22 cellular contexts compared by ENCODE assay signal in genomic region chr20:32909451-32909850, GRCh38. TPM values are rescaled to one million over a fixed set of nuclear protein-coding genes. Genes with fewer than 3 reads are reported as not detected.
A peak's percentile ranks its signal among the peaks of the same experiment; 100 is the strongest.
DNase-seq lines count a peak whose midpoint lies in the region; ATAC-seq and TF ChIP-seq lines count a peak whose summit lies in the region.
"Had no signal": no experiment of that assay in that cellular context is flagged by ENCODE, and none has a peak within 500 bp of the region (broad histone marks: within the 10 kb centered on the region; RNA-seq: fewer than 3 reads in every experiment).

No MANE protein-coding gene starts in this region.

- DNase-seq in activated T-cell treated with anti-CD3 and anti-CD28 coated beads, Interleukin-2, amount 50 U/mL, for 24 hours = no peak
- no peak for DNase-seq in activated T-cell treated with anti-CD3 and anti-CD28 coated beads, Interleukin-2, amount 50 U/mL, for 72 hours
- DNase-seq in RWPE2 (ENCODE audit: low spot score) (peak; percentile 70), lower lobe of right lung (peak; percentile 7), spleen (peak; percentile 36), SKM-1 treated with dmso at 0.1 percent for 144 hours (lab: John Stamatoyannopoulos, UW; ENCODE audit: unreplicated experiment) (no peak)
- DNase-seq: AML-193, Calu3, GF-D8, GM23248, NCI-H1092 treated with DMSO at 0.1 percent for 48 hours, NCI-H146, NCI-H2029 treated with DMSO at 0.1 percent for 48 hours, NCI-H446 treated with DMSO at 0.1 percent for 48 hours, SHP77 had no signal

- TF ChIP-seq CTCF in RWPE2 (IDR thresholded peaks at IDR 0.05; ENCODE audit: poor library complexity, severe bottlenecking) (no peak), lower lobe of right lung (IDR thresholded peaks at IDR 0.05) (no peak), spleen (IDR thresholded peaks at IDR 0.05 in 8 of 11, conservative IDR thresholded peaks at IDR 0.05 in 3 of 11) (no peak)

- no peak overlapping the region for H3K4me3 ChIP-seq in RWPE2 (ENCODE audit: severe bottlenecking)
- H3K4me3 ChIP-seq in lower lobe of right lung = no peak overlapping the region
- H3K4me3 ChIP-seq in spleen = no peak overlapping the region
- H3K4me3 ChIP-seq: GM12878, GM23248 had no signal

- no peak for TF ChIP-seq POLR2A in spleen (IDR thresholded peaks at IDR 0.05)

- H3K36me3 ChIP-seq in RWPE2 (ENCODE audit: low read depth) (no peaks in the 10 kb centered on the region), lower lobe of right lung (no peaks in the 10 kb centered on the region), spleen (no peaks in the 10 kb centered on the region)

- H3K9me3 Mint-ChIP-seq in activated T-cell treated with anti-CD3 and anti-CD28 coated beads, Interleukin-2, amount 50 U/mL, for 24 hours = peaks cover 5% of the 10 kb centered on the region
- H3K9me3 Mint-ChIP-seq in activated T-cell treated with anti-CD3 and anti-CD28 coated beads, Interleukin-2, amount 50 U/mL, for 72 hours = peaks cover 0 to 3% of the 10 kb centered on the region in 2 donors
- H3K9me3 Mint-ChIP-seq: CD8-positive, alpha-beta T cell had no signal

- WGBS in spleen, 5 donors = 81 to 94% (median 89%) methylated on average over 9 of the region's 9 CpGs

- no peaks in the 10 kb centered on the region for H3K27me3 Mint-ChIP-seq in activated T-cell treated with anti-CD3 and anti-CD28 coated beads, Interleukin-2, amount 50 U/mL, for 24 hours
- no peaks in the 10 kb centered on the region for H3K27me3 Mint-ChIP-seq in activated T-cell treated with anti-CD3 and anti-CD28 coated beads, Interleukin-2, amount 50 U/mL, for 72 hours (ENCODE audit: low read depth)

- peak overlapping the region; percentile 58 for H3K27ac Mint-ChIP-seq in activated T-cell treated with anti-CD3 and anti-CD28 coated beads, Interleukin-2, amount 50 U/mL, for 24 hours
- no peak overlapping the region for H3K27ac Mint-ChIP-seq in activated T-cell treated with anti-CD3 and anti-CD28 coated beads, Interleukin-2, amount 50 U/mL, for 72 hours
- H3K27ac Mint-ChIP-seq: CD8-positive, alpha-beta T cell had no signal

- peaks cover 1% of the 10 kb centered on the region for H3K36me3 Mint-ChIP-seq in activated T-cell treated with anti-CD3 and anti-CD28 coated beads, Interleukin-2, amount 50 U/mL, for 24 hours (ENCODE audit: low read depth)
- H3K36me3 Mint-ChIP-seq in activated T-cell treated with anti-CD3 and anti-CD28 coated beads, Interleukin-2, amount 50 U/mL, for 72 hours (ENCODE audit: insufficient read depth in 2 of 2) = peaks cover 0 to 2% of the 10 kb centered on the region in 2 donors
- H3K36me3 Mint-ChIP-seq: CD8-positive, alpha-beta T cell had no signal

- intact Hi-C loops in lower lobe of right lung (cut with DNase I) (loop anchor here (10.0 kb wide), 1 partner anchor 185 kb away; no protein-coding TSS in a partner anchor), spleen (cut with DNase I; ENCODE audit: low total_unique reads) (no loop called here)

- H3K27me3 ChIP-seq in RWPE2 (ENCODE audit: insufficient read depth, poor library complexity, severe bottlenecking) (no peaks in the 10 kb centered on the region), lower lobe of right lung (ENCODE audit: low read depth) (no peaks in the 10 kb centered on the region), spleen (replicated peaks in 1 of 7) (no peaks in the 10 kb centered on the region)

- peaks cover 23% of the 10 kb centered on the region for H3K4me1 Mint-ChIP-seq in activated T-cell treated with anti-CD3 and anti-CD28 coated beads, Interleukin-2, amount 50 U/mL, for 24 hours (ENCODE audit: low read depth)
- no peaks in the 10 kb centered on the region for H3K4me1 Mint-ChIP-seq in activated T-cell treated with anti-CD3 and anti-CD28 coated beads, Interleukin-2, amount 50 U/mL, for 72 hours (ENCODE audit: low read depth)

- no peak for ATAC-seq in activated T-cell treated with anti-CD3 and anti-CD28 coated beads, Interleukin-2, amount 50 U/mL, for 72 hours (replicated peaks in 1 of 2)
- no peak for ATAC-seq in RWPE2 (ENCODE audit: low read depth)
- no peak for ATAC-seq in lower lobe of right lung
- no peak for ATAC-seq in HG03135 (IDR thresholded peaks at IDR 0.05; ENCODE audit: unreplicated experiment)
- no peak for ATAC-seq in HG03280 (IDR thresholded peaks at IDR 0.05; ENCODE audit: unreplicated experiment)
- ATAC-seq: GM12878, HCT116 had no signal

- H3K4me3 Mint-ChIP-seq in activated T-cell treated with anti-CD3 and anti-CD28 coated beads, Interleukin-2, amount 50 U/mL, for 24 hours = no peak overlapping the region
- H3K4me3 Mint-ChIP-seq in activated T-cell treated with anti-CD3 and anti-CD28 coated beads, Interleukin-2, amount 50 U/mL, for 72 hours = no peak overlapping the region
- H3K4me3 Mint-ChIP-seq: CD8-positive, alpha-beta T cell had no signal

- no peaks in the 10 kb centered on the region for H3K9me3 ChIP-seq in RWPE2 (ENCODE audit: severe bottlenecking)
- H3K9me3 ChIP-seq in lower lobe of right lung = no peaks in the 10 kb centered on the region
- peaks cover 0 to 10% (median under 1%) of the 10 kb centered on the region in 8 donors for H3K9me3 ChIP-seq in spleen

- no peaks in the 10 kb centered on the region for H3K4me1 ChIP-seq in RWPE2 (ENCODE audit: insufficient read depth, poor library complexity, severe bottlenecking)
- no peaks in the 10 kb centered on the region for H3K4me1 ChIP-seq in lower lobe of right lung
- H3K4me1 ChIP-seq in spleen = no peaks in the 10 kb centered on the region

- H3K27ac ChIP-seq in RWPE2 (ENCODE audit: poor library complexity, severe bottlenecking) = no peak overlapping the region
- H3K27ac ChIP-seq in lower lobe of right lung = no peak overlapping the region
- no peak overlapping the region for H3K27ac ChIP-seq in spleen
- H3K27ac ChIP-seq: 22Rv1, GM23248 had no signal

RNA-seq across cellular contexts. Expression of gene EFCAB8, which starts 50.7 kb away (rescaled TPM):
- total RNA-seq in activated T-cell treated with anti-CD3 and anti-CD28 coated beads, Interleukin-2, amount 50 U/mL, for 72 hours = 1 to 10 TPM; 1.7 to 2.7 TPM
- total RNA-seq in lower lobe of right lung (0.30 TPM), spleen (1 to 10 TPM in 5 of 7 donors, under 1 TPM in 2; 0.34 to 4.2 (median 1.7) TPM)
- polyA plus RNA-seq in spleen = under 1 TPM; 0.06 to 0.12 (median 0.07) TPM
- total RNA-seq: GM23248, OCI-LY7 had no signal
- polyA plus RNA-seq: GM23248 had no signal

Comparison
In these comparisons a context has a peak if more than half of its experiments do, and no peak if none do; other contexts are left out.
1. DNase-seq: peak in RWPE2 (single experiment), lower lobe of right lung (single experiment) and spleen (single experiment); none in activated T-cell treated with anti-CD3 and anti-CD28 coated beads, Interleukin-2, amount 50 U/mL, for 24 hours (single experiment), activated T-cell treated with anti-CD3 and anti-CD28 coated beads, Interleukin-2, amount 50 U/mL, for 72 hours (0 of 2) and SKM-1 treated with dmso at 0.1 percent for 144 hours (single experiment).